1 cellular context compared by ENCODE assay signal in the genomic region with DNA sequence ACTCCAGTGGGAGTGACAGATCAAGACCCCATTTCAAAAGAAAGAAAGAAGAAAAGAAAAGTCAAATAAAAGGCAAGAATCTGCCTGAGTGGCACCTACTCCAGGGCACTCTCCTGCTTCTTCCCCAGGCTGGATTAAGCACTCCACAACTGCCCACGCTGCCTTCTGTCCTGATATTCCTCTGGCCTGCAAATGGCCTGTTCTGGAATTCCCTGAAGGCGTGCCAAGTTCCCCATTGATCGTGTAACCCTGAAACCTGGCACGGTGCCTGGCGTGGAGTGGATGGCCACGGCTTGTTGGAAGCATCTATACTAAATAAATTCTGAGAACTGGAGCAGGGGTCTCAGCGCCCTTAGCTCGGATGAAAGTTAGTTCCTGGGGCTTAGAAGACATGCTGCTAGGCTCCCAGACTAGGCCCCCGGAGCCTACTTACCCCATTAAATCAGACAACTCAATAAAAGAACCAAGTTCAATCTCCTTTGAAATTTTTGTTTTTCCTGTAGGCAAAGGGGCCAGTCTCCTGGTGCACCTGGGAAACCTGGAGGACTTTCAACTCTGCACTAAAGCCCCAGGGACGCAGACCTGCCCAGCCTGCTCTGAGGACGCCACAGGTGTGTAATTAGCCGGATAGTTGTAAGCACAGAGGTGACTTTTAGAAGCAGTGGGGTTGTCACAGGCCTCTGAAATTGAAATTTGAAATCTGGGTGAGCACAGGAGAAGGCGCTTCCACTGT.
TF ChIP-seq lines count a peak whose summit lies in the region.

No MANE protein-coding gene starts in this region.

TF ChIP-seq in HEK293, 187 proteins besides CTCF, POLR2A, EP300 and RAD21 (continued from another document):
- TF ChIP-seq, protein P1, sequence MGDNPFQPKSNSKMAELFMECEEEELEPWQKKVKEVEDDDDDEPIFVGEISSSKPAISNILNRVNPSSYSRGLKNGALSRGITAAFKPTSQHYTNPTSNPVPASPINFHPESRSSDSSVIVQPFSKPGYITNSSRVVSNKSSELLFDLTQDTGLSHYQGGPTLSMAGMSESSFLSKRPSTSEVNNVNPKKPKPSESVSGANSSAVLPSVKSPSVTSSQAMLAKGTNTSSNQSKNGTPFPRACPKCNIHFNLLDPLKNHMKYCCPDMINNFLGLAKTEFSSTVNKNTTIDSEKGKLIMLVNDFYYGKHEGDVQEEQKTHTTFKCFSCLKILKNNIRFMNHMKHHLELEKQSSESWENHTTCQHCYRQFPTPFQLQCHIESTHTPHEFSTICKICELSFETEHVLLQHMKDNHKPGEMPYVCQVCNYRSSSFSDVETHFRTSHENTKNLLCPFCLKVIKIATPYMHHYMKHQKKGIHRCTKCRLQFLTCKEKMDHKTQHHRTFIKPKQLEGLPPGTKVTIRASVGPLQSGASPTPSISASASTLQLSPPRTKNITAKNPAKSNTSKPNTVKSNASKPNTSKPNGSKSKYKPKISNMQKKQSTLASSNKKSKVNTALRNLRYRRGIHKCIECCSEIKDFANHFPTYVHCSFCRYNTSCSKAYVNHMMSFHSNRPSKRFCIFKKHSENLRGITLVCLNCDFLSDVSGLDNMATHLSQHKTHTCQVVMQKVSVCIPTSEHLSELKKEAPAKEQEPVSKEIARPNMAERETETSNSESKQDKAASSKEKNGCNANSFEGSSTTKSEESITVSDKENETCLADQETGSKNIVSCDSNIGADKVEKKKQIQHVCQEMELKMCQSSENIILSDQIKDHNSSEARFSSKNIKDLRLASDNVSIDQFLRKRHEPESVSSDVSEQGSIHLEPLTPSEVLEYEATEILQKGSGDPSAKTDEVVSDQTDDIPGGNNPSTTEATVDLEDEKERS (tag by site-specific recombination; IDR thresholded peaks at IDR 0.05): no peak
- TF ChIP-seq ZNF600 (tag by site-specific recombination; IDR thresholded peaks at IDR 0.05) (peak; percentile 98), FEZF1 (tag by site-specific recombination; IDR thresholded peaks at IDR 0.05) (peak; percentile 75), ZFHX2 (tag by site-specific recombination; conservative IDR thresholded peaks at IDR 0.05) (peak; percentile 55; the same call in 1 of the 2 replicates), ZNF510 (tag by site-specific recombination; IDR thresholded peaks at IDR 0.05; ENCODE audit: insufficient replicate concordance) (no peak), SCRT2 (tag by site-specific recombination; IDR thresholded peaks at IDR 0.05) (0 out of 2 replicates have a peak, but pooled peaks have one; percentile 32), ZNF248 (tag by site-specific recombination; IDR thresholded peaks at IDR 0.05) (no peak)
